8 cellular contexts compared by ENCODE assay signal in genomic region chrX:152830312-152831305, GRCh38. TPM values are rescaled to one million over a fixed set of nuclear protein-coding genes. Genes with fewer than 3 reads are reported as not detected.
DNase-seq lines count a peak whose midpoint lies in the region; ATAC-seq lines count a peak whose summit lies in the region.

Gene CETN2 (minus strand): TSS chrX:152830757. CDS start chrX:152830710, 47 bp downstream.
Gene NSDHL (plus strand): TSS chrX:152831063. CDS start chrX:152846325, 15,262 bp downstream.

- peak within 1 kb of the TSS; percentile 90 for H3K27ac Mint-ChIP-seq in activated T-helper 1 cell treated with anti-CD3 and anti-CD28 coated beads, Interleukin-12 subunit alpha, Interleukin-12 subunit beta, Interleukin-2, Interleukin-4 antibody, amounts not matched to agents 30 ng/mL and 10 ng/mL and 1 ng/mL, durations not matched to agents 14 hours and 24 hours and 36 hours
- H3K27ac Mint-ChIP-seq in naive B cell = peak within 1 kb of the TSS; percentile 92 to 100 (median 98)
- peak within 1 kb of the TSS; percentile 79 for H3K27ac Mint-ChIP-seq in stimulated activated memory B cell treated with anti-CD40 and anti-IgM and Interleukin-4, amounts not matched to agents 10 μg/mL and 1 μg/mL and 100 μg/mL, for 72 hours

- no peaks in the 10 kb centered on the region for H3K9me3 Mint-ChIP-seq in activated T-helper 1 cell treated with anti-CD3 and anti-CD28 coated beads, Interleukin-12 subunit alpha, Interleukin-12 subunit beta, Interleukin-2, Interleukin-4 antibody, amounts not matched to agents 30 ng/mL and 10 ng/mL and 1 ng/mL, durations not matched to agents 14 hours and 24 hours and 36 hours
- peaks cover 0 to 6% (median 0%) of the 10 kb centered on the region in 7 donors for H3K9me3 Mint-ChIP-seq in naive B cell
- no peaks in the 10 kb centered on the region for H3K9me3 Mint-ChIP-seq in stimulated activated memory B cell treated with anti-CD40 and anti-IgM and Interleukin-4, amounts not matched to agents 10 μg/mL and 1 μg/mL and 100 μg/mL, for 72 hours

- H3K9ac ChIP-seq in Karpas-422 (ENCODE audit: low read length) = peak within 1 kb of the TSS; percentile 84

- peaks cover 12% of the 10 kb centered on the region for H3K36me3 Mint-ChIP-seq in activated T-helper 1 cell treated with anti-CD3 and anti-CD28 coated beads, Interleukin-12 subunit alpha, Interleukin-12 subunit beta, Interleukin-2, Interleukin-4 antibody, amounts not matched to agents 30 ng/mL and 10 ng/mL and 1 ng/mL, durations not matched to agents 14 hours and 24 hours and 36 hours (ENCODE audit: low read depth)
- H3K36me3 Mint-ChIP-seq in naive B cell = no peaks in the 10 kb centered on the region
- peaks cover 15% of the 10 kb centered on the region for H3K36me3 Mint-ChIP-seq in stimulated activated memory B cell treated with anti-CD40 and anti-IgM and Interleukin-4, amounts not matched to agents 10 μg/mL and 1 μg/mL and 100 μg/mL, for 72 hours

- no peaks in the 10 kb centered on the region for H3K9me3 ChIP-seq in Karpas-422 (ENCODE audit: low read length)

- DNase-seq in DMS79 treated with DMSO at 0.1 percent for 48 hours (lab: John Stamatoyannopoulos, UW) (peak; percentile 82), Karpas-422 (peak; percentile 95), RKO (ENCODE audit: low spot score) (peak; percentile 92), fibroblast of gingiva (ENCODE audit: low read depth) (peak; percentile 96), naive B cell (peak; percentile 94)
- DNase-seq in activated T-helper 1 cell treated with anti-CD3 and anti-CD28 coated beads, Interleukin-12 subunit alpha, Interleukin-12 subunit beta, Interleukin-2, Interleukin-4 antibody, amounts not matched to agents 30 ng/mL and 10 ng/mL and 1 ng/mL, durations not matched to agents 14 hours and 24 hours and 36 hours (ENCODE audit: low spot score) = peak; percentile 91

- H3K36me3 ChIP-seq in Karpas-422 (ENCODE audit: insufficient read depth, low read length) = peaks cover 8% of the 10 kb centered on the region; the same call in 1 of the 2 replicates

- intact Hi-C loops in activated T-helper 1 cell treated with anti-CD3 and anti-CD28 coated beads, Interleukin-12 subunit alpha, Interleukin-12 subunit beta, Interleukin-2, Interleukin-4 antibody, amounts not matched to agents 30 ng/mL and 10 ng/mL and 1 ng/mL, durations not matched to agents 14 hours and 24 hours and 36 hours (cut with micrococcal nuclease) = loop anchor here (2.0 to 10.0 kb wide), 2 partner anchors 94 to 1438 kb away; no protein-coding TSS in a partner anchor

- peak within 1 kb of the TSS; percentile 30; the same call in 1 of the 2 replicates for H3K27ac ChIP-seq in Karpas-422 (ENCODE audit: low read length)

- H4K20me1 ChIP-seq in Karpas-422 (ENCODE audit: insufficient read depth, low read depth, low read length) = no peaks in the 10 kb centered on the region

- no peaks in the 10 kb centered on the region for H3K27me3 Mint-ChIP-seq in activated T-helper 1 cell treated with anti-CD3 and anti-CD28 coated beads, Interleukin-12 subunit alpha, Interleukin-12 subunit beta, Interleukin-2, Interleukin-4 antibody, amounts not matched to agents 30 ng/mL and 10 ng/mL and 1 ng/mL, durations not matched to agents 14 hours and 24 hours and 36 hours (ENCODE audit: insufficient read depth)
- no peaks in the 10 kb centered on the region for H3K27me3 Mint-ChIP-seq in naive B cell
- H3K27me3 Mint-ChIP-seq in stimulated activated memory B cell treated with anti-CD40 and anti-IgM and Interleukin-4, amounts not matched to agents 10 μg/mL and 1 μg/mL and 100 μg/mL, for 72 hours = no peaks in the 10 kb centered on the region

- peaks cover 38% of the 10 kb centered on the region for H3K79me2 ChIP-seq in Karpas-422 (ENCODE audit: low read length)

- ATAC-seq in GM21825 (IDR thresholded peaks at IDR 0.05; ENCODE audit: unreplicated experiment) (peak; percentile 100), naive B cell (ENCODE audit: low read depth in 2 of 2) (peak; percentile 93 to 94)
- peak; percentile 100 for ATAC-seq in stimulated activated memory B cell treated with anti-CD40 and anti-IgM and Interleukin-4, amounts not matched to agents 10 μg/mL and 1 μg/mL and 100 μg/mL, for 72 hours

- peak within 1 kb of the TSS; percentile 85 for H3K4me2 ChIP-seq in Karpas-422 (ENCODE audit: low read depth, low read length, poor library complexity, severe bottlenecking)

- H3K4me3 ChIP-seq in Karpas-422 (ENCODE audit: low read length) = peak within 1 kb of the TSS; percentile 84

- peak within 1 kb of the TSS; percentile 71; the same call in 1 of the 2 replicates for H2AFZ ChIP-seq in Karpas-422 (ENCODE audit: low read length)

- H3K4me3 Mint-ChIP-seq in activated T-helper 1 cell treated with anti-CD3 and anti-CD28 coated beads, Interleukin-12 subunit alpha, Interleukin-12 subunit beta, Interleukin-2, Interleukin-4 antibody, amounts not matched to agents 30 ng/mL and 10 ng/mL and 1 ng/mL, durations not matched to agents 14 hours and 24 hours and 36 hours = peak within 1 kb of the TSS; percentile 94
- H3K4me3 Mint-ChIP-seq in naive B cell = peak within 1 kb of the TSS; percentile 87 to 98 (median 96)
- peak within 1 kb of the TSS; percentile 87 for H3K4me3 Mint-ChIP-seq in stimulated activated memory B cell treated with anti-CD40 and anti-IgM and Interleukin-4, amounts not matched to agents 10 μg/mL and 1 μg/mL and 100 μg/mL, for 72 hours

- H3K27me3 ChIP-seq in Karpas-422 (ENCODE audit: low read length) = no peaks in the 10 kb centered on the region

- H3K9me2 ChIP-seq in Karpas-422 (replicated peaks; ENCODE audit: insufficient read depth, low read length) = no peaks in the 10 kb centered on the region

- H3K4me1 Mint-ChIP-seq in activated T-helper 1 cell treated with anti-CD3 and anti-CD28 coated beads, Interleukin-12 subunit alpha, Interleukin-12 subunit beta, Interleukin-2, Interleukin-4 antibody, amounts not matched to agents 30 ng/mL and 10 ng/mL and 1 ng/mL, durations not matched to agents 14 hours and 24 hours and 36 hours (ENCODE audit: low read depth) = peaks cover 19% of the 10 kb centered on the region
- H3K4me1 Mint-ChIP-seq in naive B cell = peaks cover 22 to 28% (median 24%) of the 10 kb centered on the region in 3 donors
- H3K4me1 Mint-ChIP-seq in stimulated activated memory B cell treated with anti-CD40 and anti-IgM and Interleukin-4, amounts not matched to agents 10 μg/mL and 1 μg/mL and 100 μg/mL, for 72 hours = peaks cover 32% of the 10 kb centered on the region

- peaks cover 18% of the 10 kb centered on the region for H3K4me1 ChIP-seq in Karpas-422 (ENCODE audit: low read length)

RNA-seq across cellular contexts. Expression of gene CETN2, which starts in this region (rescaled TPM):
- total RNA-seq in Karpas-422 (2014; rRNA removed; shearing (Covaris generic); ENCODE audit: low replicate concordance) = 16.8 and 24.1 TPM in 2 replicates
- 9.0 and 9.8 TPM in 2 replicates for total RNA-seq in activated T-helper 1 cell treated with anti-CD3 and anti-CD28 coated beads, Interleukin-12 subunit alpha, Interleukin-12 subunit beta, Interleukin-2, Interleukin-4 antibody, amounts not matched to agents 30 ng/mL and 10 ng/mL and 1 ng/mL, durations not matched to agents 14 hours and 24 hours and 36 hours
- polyA plus RNA-seq in naive B cell (ENCODE audit: low read depth in 6 of 6) = 10 to 100 TPM; 21.4 to 34.3 (median 26.9) TPM

RNA-seq across cellular contexts. Expression of gene NSDHL, which starts in this region (rescaled TPM):
- total RNA-seq in Karpas-422 (2014; rRNA removed; shearing (Covaris generic); ENCODE audit: low replicate concordance) = 23.6 and 23.8 TPM in 2 replicates
- 24.0 and 24.9 TPM in 2 replicates for total RNA-seq in activated T-helper 1 cell treated with anti-CD3 and anti-CD28 coated beads, Interleukin-12 subunit alpha, Interleukin-12 subunit beta, Interleukin-2, Interleukin-4 antibody, amounts not matched to agents 30 ng/mL and 10 ng/mL and 1 ng/mL, durations not matched to agents 14 hours and 24 hours and 36 hours
- polyA plus RNA-seq in naive B cell (ENCODE audit: low read depth in 6 of 6) = 10 to 100 TPM; 10.8 to 20.0 (median 15.4) TPM

Comparison
In these comparisons a context has a peak if more than half of its experiments do, and no peak if none do; other contexts are left out.
1. Peak in every context shown above with its lines: DNase-seq, ATAC-seq, H3K4me3 ChIP-seq and H3K27ac ChIP-seq.